Comparison of ENCODE assay signal across 14 cellular contexts in the genomic region with DNA sequence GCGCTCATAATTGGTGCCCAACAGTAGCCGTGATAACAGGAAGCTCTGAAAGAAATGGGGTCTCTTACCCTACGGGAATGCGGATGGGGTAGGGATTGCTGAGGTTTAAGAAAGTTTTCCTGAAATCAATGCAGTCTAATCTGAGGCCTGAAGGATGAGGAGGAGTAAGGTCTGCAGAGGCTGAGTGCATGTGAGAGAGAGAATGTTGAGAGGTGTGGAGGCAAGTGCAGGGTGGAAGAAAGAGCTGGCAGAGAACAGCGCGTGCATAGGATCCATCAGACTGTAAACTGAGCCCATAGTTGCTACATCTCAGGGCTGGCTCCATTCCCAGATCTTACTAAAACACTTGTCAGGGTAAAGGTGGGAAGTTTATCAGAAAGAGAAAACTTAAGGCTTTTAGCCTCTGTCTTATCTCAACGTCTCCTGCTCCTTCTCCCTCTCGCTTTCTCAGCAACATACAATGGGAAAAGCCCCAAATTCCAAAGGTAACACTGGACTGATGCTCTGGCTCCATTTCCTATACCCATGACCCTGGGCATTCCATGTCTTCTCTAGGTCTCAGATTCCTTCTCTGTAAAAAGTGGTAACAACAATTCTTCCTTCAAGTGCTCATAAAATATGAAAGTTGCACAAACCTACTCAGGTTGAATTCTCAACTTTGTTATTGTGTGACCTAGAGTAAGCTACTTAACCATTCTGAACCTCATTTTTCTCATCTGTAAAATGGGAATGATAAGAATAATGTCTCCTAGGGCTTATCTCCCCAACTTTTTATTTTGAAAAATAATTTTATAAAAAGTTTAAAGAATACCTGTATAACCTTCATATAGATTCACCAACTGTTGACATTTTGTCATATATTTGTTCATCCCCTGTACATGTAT.
DNase-seq lines count a peak whose midpoint lies in the region; ATAC-seq and TF ChIP-seq lines count a peak whose summit lies in the region.
"Had no signal": no experiment of that assay in that cellular context is flagged by ENCODE, and none has a peak within 500 bp of the region (broad histone marks: within the 10 kb centered on the region; RNA-seq: fewer than 3 reads in every experiment).

No MANE protein-coding gene starts in this region.

- H3K27ac Mint-ChIP-seq in nephron: peak overlapping the region in 2 of 3 experiments; percentile 6 to 48
- H3K27ac Mint-ChIP-seq: activated B cell treated with CpG ODN at 0.5 μM for 24 hours; CD4-positive, alpha-beta memory T cell had no signal

- ATAC-seq in HG03469 (IDR thresholded peaks at IDR 0.05; ENCODE audit: unreplicated experiment) (no peak), GM19324 (IDR thresholded peaks at IDR 0.05; ENCODE audit: low FRiP score, unreplicated experiment) (no peak)

- H3K36me3 Mint-ChIP-seq in nephron (ENCODE audit: low read depth): peaks cover 6% of the 10 kb centered on the region

- TF ChIP-seq CTCF in choroid plexus epithelial cell (conservative IDR thresholded peaks at IDR 0.05; ENCODE audit: low read depth, low read length): no peak
- TF ChIP-seq CTCF in nephron (IDR thresholded peaks at IDR 0.05; ENCODE audit: unreplicated experiment in 3 of 3): no peak

- H3K4me3 Mint-ChIP-seq in nephron: no peak overlapping the region
- H3K4me3 Mint-ChIP-seq: activated B cell treated with CpG ODN at 0.5 μM for 24 hours; CD4-positive, alpha-beta memory T cell; neural crest cell had no signal

- no peaks in the 10 kb centered on the region for H3K27me3 Mint-ChIP-seq in nephron (ENCODE audit: low read depth)
- H3K27me3 Mint-ChIP-seq: activated B cell treated with CpG ODN at 0.5 μM for 24 hours had no signal

- H3K4me1 Mint-ChIP-seq in nephron: peaks cover 35% of the 10 kb centered on the region
- H3K4me1 Mint-ChIP-seq: CD4-positive, alpha-beta memory T cell had no signal

- peak; percentile 26 for DNase-seq in EH (ENCODE audit: low read depth)
- peak; percentile 29 for DNase-seq in NCI-H2171 (lab: John Stamatoyannopoulos, UW)
- peak; percentile 86 for DNase-seq in choroid plexus epithelial cell (ENCODE audit: low read depth)
- DNase-seq in kidney tubule cell (ENCODE audit: low spot score): no peak
- no peak for DNase-seq in activated CD8-positive, alpha-beta memory T cell treated with anti-CD3 and anti-CD28 coated beads, Interleukin-2, amount 50 U/mL, for 48 hours
- DNase-seq: activated B cell treated with CpG ODN at 0.5 μM for 24 hours; CD4-positive, alpha-beta memory T cell; central memory CD4-positive, alpha-beta T cell; GOT3; KBM-7 had no signal

- H3K4me3 ChIP-seq in choroid plexus epithelial cell (ENCODE audit: low read depth, low read length): no peak overlapping the region

- H3K9me3 Mint-ChIP-seq in nephron: peaks cover 14% of the 10 kb centered on the region

Comparison
In these comparisons a context has a peak if more than half of its experiments do, and no peak if none do; other contexts are left out.
1. DNase-seq: peak in EH (single experiment), NCI-H2171 (single experiment) and choroid plexus epithelial cell (single experiment); none in kidney tubule cell (single experiment) and activated CD8-positive, alpha-beta memory T cell treated with anti-CD3 and anti-CD28 coated beads, Interleukin-2, amount 50 U/mL, for 48 hours (single experiment).